ENCODE assay signal across 27 cellular contexts in genomic region chr4:27121830-27122229, GRCh38.
"Had no signal": no experiment of that assay in that cellular context is flagged by ENCODE, and none has a peak within 500 bp of the region (broad histone marks: within the 10 kb centered on the region; RNA-seq: fewer than 3 reads in every experiment).

No MANE protein-coding gene starts in this region.

- H3K4me3 ChIP-seq: dorsolateral prefrontal cortex, gastrocnemius medialis, lung, ovary, psoas muscle, skin epidermis, spleen, thoracic aorta, tibial nerve, upper lobe of left lung had no signal

- H3K27me3 ChIP-seq: gastrocnemius medialis, ovary, tibial nerve, upper lobe of left lung had no signal

- H3K27ac ChIP-seq: dorsolateral prefrontal cortex, epithelial cell of prostate, gastrocnemius medialis, ovary, psoas muscle, skin epidermis, spleen, thoracic aorta, tibial nerve, upper lobe of left lung had no signal

- H3K36me3 ChIP-seq: gastrocnemius medialis, ovary, spleen, thoracic aorta, tibial nerve, upper lobe of left lung had no signal

- DNase-seq: dorsolateral prefrontal cortex; effector CD4-positive, alpha-beta T cell; foreskin fibroblast; gastrocnemius medialis; head of caudate nucleus; kidney; midbrain; naive thymus-derived CD4-positive, alpha-beta T cell; occipital lobe; ovary; posterior cingulate gyrus; psoas muscle; right cardiac atrium; spleen; stimulated activated CD4-positive, alpha-beta T cell treated with anti-CD3 and anti-CD28 coated beads, Interleukin-4, amount 100 ng/mL, for 4 hours; stimulated activated naive CD8-positive, alpha-beta T cell treated with anti-CD3 and anti-CD28 coated beads, Interleukin-15, Interleukin-2, amounts not matched to agents 100 U/mL and 50 U/mL, for 24 hours; upper lobe of left lung had no signal

- H3K4me3 Mint-ChIP-seq: memory B cell; naive thymus-derived CD4-positive, alpha-beta T cell; nephron; stimulated activated memory B cell treated with anti-CD40 and anti-IgM and Interleukin-4, amounts not matched to agents 10 μg/mL and 1 μg/mL and 100 μg/mL, for 72 hours had no signal

- H3K36me3 Mint-ChIP-seq: memory B cell; naive thymus-derived CD4-positive, alpha-beta T cell; stimulated activated memory B cell treated with anti-CD40 and anti-IgM and Interleukin-4, amounts not matched to agents 10 μg/mL and 1 μg/mL and 100 μg/mL, for 72 hours had no signal

- H3K27ac Mint-ChIP-seq: memory B cell; naive thymus-derived CD4-positive, alpha-beta T cell; nephron; stimulated activated memory B cell treated with anti-CD40 and anti-IgM and Interleukin-4, amounts not matched to agents 10 μg/mL and 1 μg/mL and 100 μg/mL, for 72 hours had no signal

- ATAC-seq: esophagus mucosa; gastrocnemius medialis; left lobe of liver; naive thymus-derived CD4-positive, alpha-beta T cell; psoas muscle; right cardiac atrium; stimulated activated memory B cell treated with anti-CD40 and anti-IgM and Interleukin-4, amounts not matched to agents 10 μg/mL and 1 μg/mL and 100 μg/mL, for 72 hours; stimulated activated naive CD8-positive, alpha-beta T cell treated with anti-CD3 and anti-CD28 coated beads, Interleukin-15, Interleukin-2, amounts not matched to agents 100 U/mL and 50 U/mL, for 24 hours had no signal

- H3K27me3 Mint-ChIP-seq: stimulated activated memory B cell treated with anti-CD40 and anti-IgM and Interleukin-4, amounts not matched to agents 10 μg/mL and 1 μg/mL and 100 μg/mL, for 72 hours had no signal

- H3K9me3 ChIP-seq: gastrocnemius medialis, ovary, psoas muscle, spleen, thoracic aorta, tibial nerve, upper lobe of left lung had no signal

- H3K4me1 ChIP-seq: gastrocnemius medialis, psoas muscle, spleen, tibial nerve, upper lobe of left lung had no signal

- H3K9me3 Mint-ChIP-seq: nephron; stimulated activated memory B cell treated with anti-CD40 and anti-IgM and Interleukin-4, amounts not matched to agents 10 μg/mL and 1 μg/mL and 100 μg/mL, for 72 hours had no signal

- H3K4me1 Mint-ChIP-seq: memory B cell; naive thymus-derived CD4-positive, alpha-beta T cell; nephron; stimulated activated memory B cell treated with anti-CD40 and anti-IgM and Interleukin-4, amounts not matched to agents 10 μg/mL and 1 μg/mL and 100 μg/mL, for 72 hours had no signal
